ENCODE assay signal across 8 cellular contexts in the genomic region with DNA sequence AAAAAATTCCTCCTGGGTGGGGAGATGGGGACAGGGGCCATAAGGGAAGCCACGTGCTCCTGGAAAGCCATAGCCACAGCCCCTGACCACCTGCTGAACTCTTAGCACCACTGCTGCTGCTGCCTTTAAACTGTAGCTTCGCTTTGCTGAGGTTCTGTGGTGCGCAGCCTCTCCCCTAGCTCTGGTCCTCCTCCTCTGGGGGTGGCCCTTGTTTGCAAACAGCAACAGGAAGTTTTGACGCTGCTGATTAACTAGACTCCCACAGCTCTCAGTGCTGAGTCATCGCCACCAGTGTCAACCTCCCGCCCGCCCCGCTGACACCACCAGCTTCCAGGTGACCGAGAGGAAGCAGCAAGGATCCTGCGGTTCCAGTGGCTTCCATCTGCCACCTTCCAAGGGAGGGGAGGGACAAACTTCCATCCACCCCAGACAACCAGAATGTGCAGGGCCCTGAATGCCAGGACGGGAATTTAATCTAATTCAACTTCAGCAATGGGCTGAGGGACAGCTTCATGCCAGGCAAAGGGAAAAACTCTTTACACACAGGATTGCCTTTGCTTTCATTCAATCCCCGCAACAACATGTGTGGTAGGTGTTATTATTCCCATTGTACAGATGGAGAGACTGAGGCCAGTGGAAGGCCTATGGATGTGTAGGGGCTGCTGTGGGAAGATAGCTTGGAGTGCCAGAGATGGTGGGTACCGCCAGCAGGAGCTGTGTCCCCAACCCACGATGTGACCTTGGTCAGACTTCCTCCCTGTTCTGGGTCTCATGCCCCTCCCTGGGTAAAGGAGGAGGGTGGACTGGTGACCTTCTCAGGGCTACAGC. TPM values are rescaled to one million over a fixed set of nuclear protein-coding genes. Genes with fewer than 3 reads are reported as not detected.
DNase-seq lines count a peak whose midpoint lies in the region; ATAC-seq and TF ChIP-seq lines count a peak whose summit lies in the region.

No MANE protein-coding gene starts in this region.

- H3K27me3 Mint-ChIP-seq in osteocyte (ENCODE audit: unreplicated experiment) (no peaks in the 10 kb centered on the region), type B pancreatic cell (peaks cover 4% of the 10 kb centered on the region)

- H3K9me3 Mint-ChIP-seq in osteocyte (ENCODE audit: unreplicated experiment) (no peaks in the 10 kb centered on the region), type B pancreatic cell (no peaks in the 10 kb centered on the region)

- TF ChIP-seq CTCF in osteocyte (IDR thresholded peaks at IDR 0.05), result no peak
- TF ChIP-seq CTCF in type B pancreatic cell (conservative IDR thresholded peaks at IDR 0.05), result no peak

- DNase-seq in NCI-H82 (lab: John Stamatoyannopoulos, UW) (peak; percentile 39), NCI-H82 treated with DMSO at 0.1 percent for 48 hours (lab: John Stamatoyannopoulos, UW; ENCODE audit: unreplicated experiment) (no peak), NCI-H460 (ENCODE audit: extremely low read depth, low read depth) (peak; percentile 99), osteocyte (ENCODE audit: extremely low spot score, unreplicated experiment) (no peak), type B pancreatic cell (ENCODE audit: extremely low spot score, unreplicated experiment) (no peak)
- DNase-seq in activated CD8-positive, alpha-beta memory T cell treated with anti-CD3 and anti-CD28 coated beads for 24 hours, result peak; percentile 83

- H3K4me3 Mint-ChIP-seq in osteocyte (ENCODE audit: unreplicated experiment) (no peak overlapping the region), type B pancreatic cell (no peak overlapping the region)

- H3K36me3 Mint-ChIP-seq in osteocyte (ENCODE audit: unreplicated experiment) (no peaks in the 10 kb centered on the region), type B pancreatic cell (no peaks in the 10 kb centered on the region)

- peak; percentile 97 for ATAC-seq in HG02870 (IDR thresholded peaks at IDR 0.05; ENCODE audit: unreplicated experiment)
- ATAC-seq in esophagus mucosa, result peak; percentile 80

- H3K27ac Mint-ChIP-seq in osteocyte (ENCODE audit: unreplicated experiment) (peak overlapping the region; percentile 89), type B pancreatic cell (peak overlapping the region; percentile 87)

- peaks cover 64% of the 10 kb centered on the region for H3K4me1 Mint-ChIP-seq in osteocyte (ENCODE audit: unreplicated experiment)
- H3K4me1 Mint-ChIP-seq in type B pancreatic cell (ENCODE audit: unreplicated experiment), result peaks cover 21% of the 10 kb centered on the region

RNA-seq across cellular contexts. Expression of gene KIFC3, which starts 8.1 kb away (rescaled TPM):
- 300 and 301 TPM in 2 replicates for total RNA-seq in NCI-H460 (2014; rRNA removed; shearing (Covaris generic))
- 709 and 845 TPM in 2 replicates for polyA plus RNA-seq in NCI-H460 (2014; cell fraction: nucleus; rRNA removed)
- 20.6 TPM for total RNA-seq in esophagus mucosa
- total RNA-seq in osteocyte, result 191 and 196 TPM in 2 replicates
- total RNA-seq in type B pancreatic cell (ENCODE audit: low replicate concordance), result 27.3 and 48.4 TPM in 2 replicates

Comparison
In these comparisons a context has a peak if more than half of its experiments do, and no peak if none do; other contexts are left out.
1. DNase-seq: peak in NCI-H82 (single experiment), NCI-H460 (single experiment) and activated CD8-positive, alpha-beta memory T cell treated with anti-CD3 and anti-CD28 coated beads for 24 hours (single experiment); none in NCI-H82 treated with DMSO at 0.1 percent for 48 hours (single experiment), osteocyte (single experiment) and type B pancreatic cell (single experiment).